In genomic region chr2:52895726-52896340, GRCh38 we compare ENCODE assay signal across 16 cellular contexts.
"Had no signal": no experiment of that assay in that cellular context is flagged by ENCODE, and none has a peak within 500 bp of the region (broad histone marks: within the 10 kb centered on the region; RNA-seq: fewer than 3 reads in every experiment).

No MANE protein-coding gene starts in this region.

- H3K27ac Mint-ChIP-seq: endodermal cell; naive thymus-derived CD4-positive, alpha-beta T cell; nephron progenitor cell had no signal

- H3K4me3 Mint-ChIP-seq: endodermal cell; naive thymus-derived CD4-positive, alpha-beta T cell; nephron progenitor cell had no signal

- H3K36me3 ChIP-seq: colonic mucosa, tibial artery, upper lobe of left lung, uterus had no signal

- H3K27ac ChIP-seq: colonic mucosa, foreskin keratinocyte, hepatocyte, tibial artery, upper lobe of left lung, uterus had no signal

- H3K4me1 Mint-ChIP-seq: endodermal cell; naive thymus-derived CD4-positive, alpha-beta T cell; nephron progenitor cell had no signal

- H3K27me3 ChIP-seq: colonic mucosa, foreskin keratinocyte, hepatocyte, tibial artery, upper lobe of left lung, uterus had no signal

- H3K4me2 ChIP-seq: hepatocyte, smooth muscle cell had no signal

- H3K9me3 ChIP-seq: colonic mucosa, uterus had no signal

- H3K4me1 ChIP-seq: colonic mucosa, foreskin keratinocyte, tibial artery, upper lobe of left lung, uterus had no signal

- H2AFZ ChIP-seq: hepatocyte had no signal

- H3K4me3 ChIP-seq: colonic mucosa, hepatocyte, smooth muscle cell, tibial artery, upper lobe of left lung, uterus had no signal

- DNase-seq: colonic mucosa; dermis blood vessel endothelial cell; endodermal cell; erythroblast; foreskin keratinocyte; mesendoderm; naive thymus-derived CD4-positive, alpha-beta T cell; nephron progenitor cell; right cardiac atrium; stimulated activated CD4-positive, alpha-beta T cell treated with anti-CD3 and anti-CD28 coated beads, Interleukin-2, amount 100 ng/mL, for 48 hours; stimulated activated naive CD4-positive, alpha-beta T cell treated with Interleukin-2 at 50 U/mL for 16 hours; tibial artery; upper lobe of left lung; uterus had no signal

- ATAC-seq: foreskin keratinocyte; naive thymus-derived CD4-positive, alpha-beta T cell; right cardiac atrium had no signal
